ENCODE assay signal across 15 cellular contexts in genomic region chr11:126336646-126337045, GRCh38. TPM values are rescaled to one million over a fixed set of nuclear protein-coding genes. Genes with fewer than 3 reads are reported as not detected.
DNase-seq lines count a peak whose midpoint lies in the region; ATAC-seq, FAIRE-seq and TF ChIP-seq lines count a peak whose summit lies in the region.
"Had no signal": no experiment of that assay in that cellular context is flagged by ENCODE, and none has a peak within 500 bp of the region (broad histone marks: within the 10 kb centered on the region; RNA-seq: fewer than 3 reads in every experiment).

No MANE protein-coding gene starts in this region.

- H3K79me2 ChIP-seq in mesendoderm (ENCODE audit: control insufficient read depth, insufficient read depth, low read length), result no peaks in the 10 kb centered on the region

- peaks cover 24% of the 10 kb centered on the region for H3K4me1 Mint-ChIP-seq in activated T-helper 1 cell treated with anti-CD3 and anti-CD28 coated beads, Interleukin-12 subunit alpha, Interleukin-12 subunit beta, Interleukin-2, Interleukin-4 antibody, amounts not matched to agents 30 ng/mL and 10 ng/mL and 1 ng/mL, durations not matched to agents 14 hours and 24 hours and 36 hours (ENCODE audit: low read depth)

- no peak overlapping the region for H2AK5ac ChIP-seq in mesendoderm (ENCODE audit: low read length)

- H2BK120ac ChIP-seq in mesendoderm (ENCODE audit: low read depth, low read length), result no peak overlapping the region

- FAIRE-seq in GM12891 (lab: Jason Lieb, UNC), result no peak

- no peak for TF ChIP-seq EP300 in tibial nerve (IDR thresholded peaks at IDR 0.05)

- no peaks in the 10 kb centered on the region for H4K20me1 ChIP-seq in BLaER1

- H3K4me3 ChIP-seq in BLaER1, result no peak overlapping the region
- H3K4me3 ChIP-seq in mesendoderm (ENCODE audit: low read length), result no peak overlapping the region
- no peak overlapping the region for H3K4me3 ChIP-seq in tibial nerve
- H3K4me3 ChIP-seq: colonic mucosa, upper lobe of left lung had no signal

- H3K27ac Mint-ChIP-seq in activated T-helper 1 cell treated with anti-CD3 and anti-CD28 coated beads, Interleukin-12 subunit alpha, Interleukin-12 subunit beta, Interleukin-2, Interleukin-4 antibody, amounts not matched to agents 30 ng/mL and 10 ng/mL and 1 ng/mL, durations not matched to agents 14 hours and 24 hours and 36 hours, result peak overlapping the region; percentile 21

- H2BK15ac ChIP-seq in mesendoderm (replicated peaks; ENCODE audit: low read depth), result no peak overlapping the region

- no peak for TF ChIP-seq CTCF in tibial nerve (IDR thresholded peaks at IDR 0.05)

- no peaks in the 10 kb centered on the region for H3K27me3 Mint-ChIP-seq in activated T-helper 1 cell treated with anti-CD3 and anti-CD28 coated beads, Interleukin-12 subunit alpha, Interleukin-12 subunit beta, Interleukin-2, Interleukin-4 antibody, amounts not matched to agents 30 ng/mL and 10 ng/mL and 1 ng/mL, durations not matched to agents 14 hours and 24 hours and 36 hours (ENCODE audit: insufficient read depth)

- DNase-seq in GM12891 (ENCODE audit: insufficient read length, low spot score) (no peak), mesendoderm (peak; percentile 34), germinal center (ENCODE audit: low spot score) (no peak), tibial nerve (ENCODE audit: low spot score in 2 of 2) (no peak)
- no peak for DNase-seq in activated T-helper 1 cell treated with anti-CD3 and anti-CD28 coated beads, Interleukin-12 subunit alpha, Interleukin-12 subunit beta, Interleukin-2, Interleukin-4 antibody, amounts not matched to agents 30 ng/mL and 10 ng/mL and 1 ng/mL, durations not matched to agents 14 hours and 24 hours and 36 hours (ENCODE audit: low spot score)
- DNase-seq: activated T-cell treated with anti-CD3 and anti-CD28 coated beads, Interleukin-2, amount 50 U/mL, for 48 hours; colonic mucosa; foreskin fibroblast; GOT3; left colon; NCI-H2029; upper lobe of left lung had no signal

- intact Hi-C loops in activated T-helper 1 cell treated with anti-CD3 and anti-CD28 coated beads, Interleukin-12 subunit alpha, Interleukin-12 subunit beta, Interleukin-2, Interleukin-4 antibody, amounts not matched to agents 30 ng/mL and 10 ng/mL and 1 ng/mL, durations not matched to agents 14 hours and 24 hours and 36 hours (cut with micrococcal nuclease), result no loop called here

- H3K4me3 Mint-ChIP-seq in activated T-helper 1 cell treated with anti-CD3 and anti-CD28 coated beads, Interleukin-12 subunit alpha, Interleukin-12 subunit beta, Interleukin-2, Interleukin-4 antibody, amounts not matched to agents 30 ng/mL and 10 ng/mL and 1 ng/mL, durations not matched to agents 14 hours and 24 hours and 36 hours, result no peak overlapping the region

- peak overlapping the region; percentile 62 for H3K9ac ChIP-seq in BLaER1
- no peak overlapping the region for H3K9ac ChIP-seq in mesendoderm (ENCODE audit: low read length)

- peaks cover 31% of the 10 kb centered on the region for H3K36me3 Mint-ChIP-seq in activated T-helper 1 cell treated with anti-CD3 and anti-CD28 coated beads, Interleukin-12 subunit alpha, Interleukin-12 subunit beta, Interleukin-2, Interleukin-4 antibody, amounts not matched to agents 30 ng/mL and 10 ng/mL and 1 ng/mL, durations not matched to agents 14 hours and 24 hours and 36 hours (ENCODE audit: low read depth)

- no peak overlapping the region for H3K4ac ChIP-seq in mesendoderm (ENCODE audit: low read depth, low read length)

- no peaks in the 10 kb centered on the region for H3K9me3 Mint-ChIP-seq in activated T-helper 1 cell treated with anti-CD3 and anti-CD28 coated beads, Interleukin-12 subunit alpha, Interleukin-12 subunit beta, Interleukin-2, Interleukin-4 antibody, amounts not matched to agents 30 ng/mL and 10 ng/mL and 1 ng/mL, durations not matched to agents 14 hours and 24 hours and 36 hours

- no peak overlapping the region for H3K23ac ChIP-seq in mesendoderm (ENCODE audit: low read length)

- H3K4me2 ChIP-seq in BLaER1, result peak overlapping the region; percentile 67
- H3K4me2 ChIP-seq in mesendoderm (ENCODE audit: low read length), result no peak overlapping the region

- no peak overlapping the region for H2BK5ac ChIP-seq in mesendoderm (ENCODE audit: low read length)

- no peaks in the 10 kb centered on the region for H3K79me1 ChIP-seq in mesendoderm (ENCODE audit: low read length)

- no peak overlapping the region for H4K8ac ChIP-seq in mesendoderm (ENCODE audit: low read depth, low read length)

- H3K56ac ChIP-seq in mesendoderm (ENCODE audit: low read length), result no peak overlapping the region

- H3K4me1 ChIP-seq in BLaER1 (peaks cover 64% of the 10 kb centered on the region), mesendoderm (ENCODE audit: control insufficient read depth, low read depth, low read length) (no peaks in the 10 kb centered on the region), tibial nerve (peaks cover 0 to 54% (median 20%) of the 10 kb centered on the region in 4 donors)
- H3K4me1 ChIP-seq: colonic mucosa had no signal

- H3K18ac ChIP-seq in mesendoderm (ENCODE audit: low read length), result no peak overlapping the region

- no peak overlapping the region for H4K5ac ChIP-seq in mesendoderm (ENCODE audit: low read length)

- H3K9me3 ChIP-seq in BLaER1, result no peaks in the 10 kb centered on the region
- no peaks in the 10 kb centered on the region for H3K9me3 ChIP-seq in tibial nerve
- H3K9me3 ChIP-seq: colonic mucosa, upper lobe of left lung had no signal

- peaks cover 73% of the 10 kb centered on the region for H3K36me3 ChIP-seq in BLaER1
- H3K36me3 ChIP-seq in mesendoderm (ENCODE audit: control insufficient read depth, insufficient read depth, low read length), result peaks cover 2% of the 10 kb centered on the region
- H3K36me3 ChIP-seq in tibial nerve, result peaks cover 0 to 31% (median 0%) of the 10 kb centered on the region in 3 donors
- H3K36me3 ChIP-seq: colonic mucosa had no signal

- TF ChIP-seq POLR2A in GM12891 (IDR thresholded peaks at IDR 0.05; ENCODE audit: low read depth, low read length) (no peak), tibial nerve (IDR thresholded peaks at IDR 0.05) (no peak)

- no peaks in the 10 kb centered on the region for H3K27me3 ChIP-seq in BLaER1
- H3K27me3 ChIP-seq in mesendoderm (ENCODE audit: insufficient read depth, low read length, poor library complexity), result no peaks in the 10 kb centered on the region
- H3K27me3 ChIP-seq in tibial nerve, result no peaks in the 10 kb centered on the region
- H3K27me3 ChIP-seq: colonic mucosa, upper lobe of left lung had no signal

- H3K27ac ChIP-seq in BLaER1 (peak overlapping the region; percentile 72), mesendoderm (ENCODE audit: low read depth, low read length) (no peak overlapping the region), tibial nerve (no peak overlapping the region)
- H3K27ac ChIP-seq: colonic mucosa had no signal

- no CpG with 5 or more reads among the region's 8 CpGs for WGBS in mesendoderm (ENCODE audit: extremely low coverage, insufficient coverage, low lambda C conversion rate)
- WGBS in tibial nerve, 2 donors, result 61 to 68% methylated on average over 6 to 8 of the region's 8 CpGs

- no peak for ATAC-seq in activated CD4-positive, CD25-positive, alpha-beta regulatory T cell treated with anti-CD3 and anti-CD28 coated beads, Interleukin-2, amount 50 U/mL, for 24 hours
- ATAC-seq in GM19397 (IDR thresholded peaks at IDR 0.05; ENCODE audit: unreplicated experiment), result no peak
- ATAC-seq: left colon had no signal

TF ChIP-seq in GM12891, 5 proteins besides CTCF, POLR2A, EP300 and RAD21:
- TF ChIP-seq POU2F2 (IDR thresholded peaks at IDR 0.05; ENCODE audit: low read depth, low read length), result no peak
- peak; percentile 38; the same call in 1 of the 2 replicates for TF ChIP-seq SPI1 (IDR thresholded peaks at IDR 0.05; ENCODE audit: low read depth, low read length)

RNA-seq across cellular contexts. Expression of gene ST3GAL4, which starts 18.8 kb away (rescaled TPM):
- polyA plus RNA-seq in GM12891 (2012; ENCODE audit: low read depth, missing spikeins), result 3.5 TPM
- 13.2 and 14.1 TPM in 2 replicates for total RNA-seq in activated T-helper 1 cell treated with anti-CD3 and anti-CD28 coated beads, Interleukin-12 subunit alpha, Interleukin-12 subunit beta, Interleukin-2, Interleukin-4 antibody, amounts not matched to agents 30 ng/mL and 10 ng/mL and 1 ng/mL, durations not matched to agents 14 hours and 24 hours and 36 hours
- 8.4 TPM for polyA plus RNA-seq in mesendoderm (2013, experiment 1 of 2)
- 8.7 TPM for polyA plus RNA-seq in mesendoderm (2013, experiment 2 of 2)
- total RNA-seq in tibial nerve, result 100 to 1,000 TPM in 2 of 4 donors, 10 to 100 TPM in 2; 68.1 to 162 (median 122) TPM

RNA-seq across cellular contexts. Expression of gene DCPS, which starts 32.8 kb away (rescaled TPM):
- 45.3 TPM for polyA plus RNA-seq in GM12891 (2012; ENCODE audit: low read depth, missing spikeins)
- total RNA-seq in activated T-helper 1 cell treated with anti-CD3 and anti-CD28 coated beads, Interleukin-12 subunit alpha, Interleukin-12 subunit beta, Interleukin-2, Interleukin-4 antibody, amounts not matched to agents 30 ng/mL and 10 ng/mL and 1 ng/mL, durations not matched to agents 14 hours and 24 hours and 36 hours, result 40.4 and 40.5 TPM in 2 replicates
- polyA plus RNA-seq in mesendoderm (2013, experiment 1 of 2), result 20.0 TPM
- polyA plus RNA-seq in mesendoderm (2013, experiment 2 of 2), result 20.1 TPM
- total RNA-seq in tibial nerve, result 10 to 100 TPM in 2 of 4 donors, 1 to 10 TPM in 2; 7.1 to 16.4 (median 11.9) TPM

RNA-seq across cellular contexts. Expression of gene TIRAP, which starts 53.8 kb away (rescaled TPM):
- 3.9 TPM for polyA plus RNA-seq in GM12891 (2012; ENCODE audit: low read depth, missing spikeins)
- 13.0 and 15.0 TPM in 2 replicates for total RNA-seq in activated T-helper 1 cell treated with anti-CD3 and anti-CD28 coated beads, Interleukin-12 subunit alpha, Interleukin-12 subunit beta, Interleukin-2, Interleukin-4 antibody, amounts not matched to agents 30 ng/mL and 10 ng/mL and 1 ng/mL, durations not matched to agents 14 hours and 24 hours and 36 hours
- polyA plus RNA-seq in mesendoderm (2013, experiment 1 of 2), result 3.8 TPM
- polyA plus RNA-seq in mesendoderm (2013, experiment 2 of 2), result 4.2 TPM
- 10 to 100 TPM; 13.8 to 16.3 (median 14.6) TPM for total RNA-seq in tibial nerve
